13 cellular contexts compared by ENCODE assay signal in the genomic region with DNA sequence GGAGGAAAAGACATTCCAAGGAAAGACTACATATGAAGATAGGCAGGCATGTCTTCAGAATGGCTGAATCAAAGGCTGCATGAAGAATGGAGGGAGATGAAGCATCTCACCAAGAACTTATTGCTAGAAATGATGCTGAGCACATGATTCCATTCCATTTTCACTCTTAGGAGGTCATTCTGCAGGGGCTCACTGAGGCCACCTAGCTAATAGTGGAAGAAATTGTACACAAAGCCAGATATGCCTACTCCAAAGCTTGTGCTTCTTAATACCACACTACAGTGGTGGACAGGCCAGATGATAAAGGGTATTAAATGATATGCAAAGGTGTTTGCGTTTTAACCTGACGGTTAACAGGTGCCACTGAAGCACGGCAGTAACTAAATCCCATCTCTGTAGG. TPM values are rescaled to one million over a fixed set of nuclear protein-coding genes. Genes with fewer than 3 reads are reported as not detected.
DNase-seq lines count a peak whose midpoint lies in the region; ATAC-seq and TF ChIP-seq lines count a peak whose summit lies in the region.
"Had no signal": no experiment of that assay in that cellular context is flagged by ENCODE, and none has a peak within 500 bp of the region (broad histone marks: within the 10 kb centered on the region; RNA-seq: fewer than 3 reads in every experiment).

No MANE protein-coding gene starts in this region.

- DNase-seq in GM10266 (ENCODE audit: extremely low spot score) (no peak), cerebellar cortex (ENCODE audit: low spot score) (peak; percentile 35), lung microvascular endothelial cell (ENCODE audit: low read depth in 2 of 2) (peak; percentile 52 to 55), RWPE1 (ENCODE audit: low spot score) (no peak), NCI-H446 treated with DMSO at 0.1 percent for 48 hours (lab: John Stamatoyannopoulos, UW) (no peak)
- DNase-seq in NK-92 treated with Interleukin-12 subunit alpha and Interleukin-12 subunit beta, amount 100 ng/mL, for 24 hours (lab: John Stamatoyannopoulos, UW) = no peak
- DNase-seq: effector memory CD8-positive, alpha-beta T cell; NCI-H1436 treated with DMSO at 0.1 percent for 48 hours; T-helper 2 cell had no signal

- POLR2A ChIA-PET in RWPE1 (lab: Yijun Ruan, JAX; ENCODE audit: low non-redundant PET) = no interaction called here

- ATAC-seq in HG03521 (IDR thresholded peaks at IDR 0.05; ENCODE audit: unreplicated experiment) = no peak
- ATAC-seq: effector memory CD8-positive, alpha-beta T cell; sciatic nerve had no signal

- peak; percentile 44 for TF ChIP-seq CTCF in GM10266 (IDR thresholded peaks at IDR 0.05; ENCODE audit: control insufficient read depth, insufficient read depth, low read depth, missing control alignments)
- TF ChIP-seq CTCF in LNCAP (IDR thresholded peaks at IDR 0.05) = peak; percentile 31; the same call in 1 of the 2 replicates
- TF ChIP-seq CTCF in RWPE1 (conservative IDR thresholded peaks at IDR 0.05; ENCODE audit: low read depth) = no peak

- CTCF ChIA-PET in RWPE1 (lab: Yijun Ruan, JAX) = interaction anchor here (0.6 to 2.7 kb wide), 7 partner anchors 13 to 1426 kb away, joined by 3 to 8 read pairs (median 4); a partner anchor contains a TSS

- no peak overlapping the region for H3K27ac ChIP-seq in RWPE1

RNA-seq across cellular contexts. Expression of a gene that starts 14.7 kb away (rescaled TPM):
- 34.0 and 34.5 TPM in 2 replicates for total RNA-seq in lung microvascular endothelial cell

RNA-seq across cellular contexts. Expression of a gene that starts 14.9 kb away (rescaled TPM):
- not detected in 2 replicates for total RNA-seq in lung microvascular endothelial cell
- total RNA-seq: liver, sciatic nerve had no signal

RNA-seq across cellular contexts. Expression of a gene that starts 51.7 kb away (rescaled TPM):
- total RNA-seq in lung microvascular endothelial cell = 1.5 and 3.0 TPM in 2 replicates

Comparison
In these comparisons a context has a peak if more than half of its experiments do, and no peak if none do; other contexts are left out.
1. DNase-seq: peak in cerebellar cortex (single experiment) and lung microvascular endothelial cell (2 of 2); none in GM10266 (single experiment), NK-92 treated with Interleukin-12 subunit alpha and Interleukin-12 subunit beta, amount 100 ng/mL, for 24 hours (single experiment), RWPE1 (single experiment) and NCI-H446 treated with DMSO at 0.1 percent for 48 hours (single experiment).